ENCODE assay signal across 20 cellular contexts in the genomic region with DNA sequence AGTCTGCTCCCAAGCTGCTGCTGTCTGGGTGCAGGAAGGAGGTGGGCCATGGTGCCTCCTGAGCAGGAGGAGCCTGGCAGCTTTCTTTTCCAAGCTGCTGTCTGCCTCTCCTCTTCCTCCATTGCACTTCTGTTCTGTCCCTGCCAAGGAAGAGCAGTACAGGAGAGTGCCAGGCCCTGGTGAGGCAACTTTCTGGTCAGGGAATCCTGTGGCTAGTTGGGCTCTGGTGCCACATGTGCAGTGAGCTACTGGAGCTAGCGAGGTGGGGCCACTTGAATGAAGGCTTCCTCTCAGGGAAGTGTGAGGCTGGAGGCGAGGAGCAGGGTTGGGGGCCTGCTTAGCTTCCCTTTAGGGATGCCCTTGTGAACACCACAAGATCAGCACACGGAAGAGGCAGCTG.
DNase-seq lines count a peak whose midpoint lies in the region; ATAC-seq and TF ChIP-seq lines count a peak whose summit lies in the region.
"Had no signal": no experiment of that assay in that cellular context is flagged by ENCODE, and none has a peak within 500 bp of the region (broad histone marks: within the 10 kb centered on the region; RNA-seq: fewer than 3 reads in every experiment).

No MANE protein-coding gene starts in this region.

- H3K4me3 ChIP-seq in heart right ventricle (no peak overlapping the region), stomach smooth muscle (ENCODE audit: low read length in 2 of 2) (no peak overlapping the region)
- H3K4me3 ChIP-seq: K562, MG63 had no signal

- no peaks in the 10 kb centered on the region for H3K27me3 ChIP-seq in heart right ventricle
- no peaks in the 10 kb centered on the region for H3K27me3 ChIP-seq in stomach smooth muscle (ENCODE audit: control insufficient read depth in 1 of 2, insufficient read depth in 2 of 2, low read length in 2 of 2)
- H3K27me3 ChIP-seq: MG63 had no signal

- H3K4me1 Mint-ChIP-seq in endothelial cell (ENCODE audit: unreplicated experiment) = peaks cover 99% of the 10 kb centered on the region
- peaks cover 37% of the 10 kb centered on the region for H3K4me1 Mint-ChIP-seq in nephron progenitor cell

- DNase-seq in heart right ventricle (no peak), left ventricle myocardium superior (no peak), endothelial cell (ENCODE audit: low spot score) (no peak), nephron progenitor cell (no peak), DMS153 treated with DMSO at 0.1 percent for 48 hours (lab: John Stamatoyannopoulos, UW; ENCODE audit: unreplicated experiment) (no peak), DMS79 (lab: John Stamatoyannopoulos, UW) (no peak)
- DNase-seq: H9, MG63, NCI-H1417, NCI-H1694 treated with DMSO at 0.1 percent for 48 hours, NCI-H2081 treated with DMSO at 0.1 percent for 48 hours, NCI-H2171 treated with DMSO at 0.1 percent for 48 hours, NCI-H524 treated with DMSO at 0.1 percent for 48 hours, NCI-H82 had no signal

- H3K36me3 ChIP-seq in heart right ventricle (no peaks in the 10 kb centered on the region), stomach smooth muscle (ENCODE audit: control insufficient read depth in 2 of 2, insufficient read depth in 2 of 2, low read length in 2 of 2) (no peaks in the 10 kb centered on the region)
- H3K36me3 ChIP-seq: MG63 had no signal

- H3K36me3 Mint-ChIP-seq in endothelial cell (ENCODE audit: low read depth, unreplicated experiment) (peaks cover 59% of the 10 kb centered on the region), nephron progenitor cell (ENCODE audit: low read depth) (peaks cover 6% of the 10 kb centered on the region)

- H3K27me3 Mint-ChIP-seq in endothelial cell (ENCODE audit: unreplicated experiment) = peaks cover 32% of the 10 kb centered on the region
- H3K27me3 Mint-ChIP-seq in nephron progenitor cell (ENCODE audit: low read depth, poor library complexity) = peaks cover 13% of the 10 kb centered on the region

- TF ChIP-seq CTCF in heart right ventricle (IDR thresholded peaks at IDR 0.05) (no peak), endothelial cell (IDR thresholded peaks at IDR 0.05; ENCODE audit: unreplicated experiment) (no peak), nephron progenitor cell (IDR thresholded peaks at IDR 0.05) (no peak)

- H3K9ac ChIP-seq in stomach smooth muscle (ENCODE audit: low read length in 2 of 2) = no peak overlapping the region

- H3K9me3 ChIP-seq in heart right ventricle (peaks cover 0 to 6% (median 0%) of the 10 kb centered on the region in 11 donors), stomach smooth muscle (ENCODE audit: control insufficient read depth in 2 of 2, low read length in 2 of 2) (peaks cover 0 to 3% of the 10 kb centered on the region in 2 donors)

- WGBS in heart right ventricle, 2 donors = 91 to 92% methylated on average over 3 of the region's 3 CpGs

- H3K27ac ChIP-seq in heart right ventricle (peak overlapping the region in 9 of 10 donors; percentile 19 to 72 (median 38)), stomach smooth muscle (ENCODE audit: low read length) (peak overlapping the region; percentile 53)
- H3K27ac ChIP-seq: C4-2B had no signal

- ATAC-seq in heart right ventricle = no peak
- no peak for ATAC-seq in left ventricle myocardium superior
- ATAC-seq in GM19035 (IDR thresholded peaks at IDR 0.05; ENCODE audit: unreplicated experiment) = no peak
- ATAC-seq: K562, Panc1 had no signal

- intact Hi-C loops in heart right ventricle (cut with DNase I) (loop anchor here in 1 of 10 donors (5.0 kb wide), 1 partner anchor 39 kb away; no protein-coding TSS in a partner anchor), left ventricle myocardium superior (cut with micrococcal nuclease) (no loop called here)

- H3K27ac Mint-ChIP-seq in endothelial cell (ENCODE audit: unreplicated experiment) = peak overlapping the region; percentile 82
- peak overlapping the region; percentile 77 for H3K27ac Mint-ChIP-seq in nephron progenitor cell

- H3K4me1 ChIP-seq in heart right ventricle = peaks cover 15 to 95% (median 70%) of the 10 kb centered on the region in 9 donors
- H3K4me1 ChIP-seq in stomach smooth muscle (ENCODE audit: control insufficient read depth, insufficient read depth, low read length) = peaks cover 72% of the 10 kb centered on the region

- H3K9me3 Mint-ChIP-seq in endothelial cell (ENCODE audit: unreplicated experiment) (no peaks in the 10 kb centered on the region), nephron progenitor cell (peaks cover 5% of the 10 kb centered on the region)

- H3K4me3 Mint-ChIP-seq in endothelial cell (ENCODE audit: unreplicated experiment) (peak overlapping the region; percentile 53), nephron progenitor cell (no peak overlapping the region)
- H3K4me3 Mint-ChIP-seq: H9, HFFc6 had no signal
